36 cellular contexts compared by ENCODE assay signal in genomic region chr12:41850046-41850445, GRCh38.
"Had no signal": no experiment of that assay in that cellular context is flagged by ENCODE, and none has a peak within 500 bp of the region (broad histone marks: within the 10 kb centered on the region; RNA-seq: fewer than 3 reads in every experiment).

No MANE protein-coding gene starts in this region.

- H3K4me3 ChIP-seq: cardiac muscle cell, SJSA1 had no signal

- H3K36me3 Mint-ChIP-seq: activated CD8-positive, alpha-beta memory T cell treated with anti-CD3 and anti-CD28 coated beads, Interleukin-2, amount 10 ng/mL, durations not matched to agents 7 days and 5 days; activated naive CD8-positive, alpha-beta T cell treated with anti-CD3 and anti-CD28 coated beads for 36 hours; T-cell had no signal

- H3K36me3 ChIP-seq: cardiac muscle cell, SJSA1 had no signal

- H3K27me3 Mint-ChIP-seq: activated CD4-positive, alpha-beta memory T cell treated with anti-CD3 and anti-CD28 coated beads, Interleukin-2, amount 10 ng/mL, durations not matched to agents 7 days and 5 days; activated naive CD8-positive, alpha-beta T cell treated with anti-CD3 and anti-CD28 coated beads for 36 hours; T-helper 17 cell had no signal

- DNase-seq: activated CD4-positive, alpha-beta memory T cell treated with anti-CD3 and anti-CD28 coated beads, Interleukin-2, amount 10 ng/mL, durations not matched to agents 7 days and 5 days; activated CD4-positive, alpha-beta T cell treated with anti-CD3 and anti-CD28 coated beads for 1 hour; activated CD4-positive, alpha-beta T cell treated with anti-CD3 and anti-CD28 coated beads for 48 hours; activated CD4-positive, CD25-positive, alpha-beta regulatory T cell; activated CD8-positive, alpha-beta memory T cell treated with anti-CD3 and anti-CD28 coated beads for 24 hours; activated CD8-positive, alpha-beta memory T cell treated with anti-CD3 and anti-CD28 coated beads, Interleukin-2, amount 10 ng/mL, durations not matched to agents 7 days and 5 days; activated CD8-positive, alpha-beta memory T cell treated with anti-CD3 and anti-CD28 coated beads, Interleukin-2, amount 50 U/mL, for 48 hours; activated effector memory CD4-positive, alpha-beta T cell treated with anti-CD3 and anti-CD28 coated beads, Interleukin-2, amount 50 U/mL, for 16 hours; activated naive CD4-positive, alpha-beta T cell; activated naive CD4-positive, alpha-beta T cell treated with anti-CD3 and anti-CD28 coated beads, Interleukin-2, amount 50 U/mL, for 16 hours; activated naive CD8-positive, alpha-beta T cell treated with anti-CD3 and anti-CD28 coated beads for 36 hours; activated T-cell treated with anti-CD3 and anti-CD28 coated beads, Interleukin-2, amount 50 U/mL, for 48 hours; amniotic stem cell; aorta; Kasumi-1; KG1; NCI-H1105; NCI-H1417 treated with DMSO at 0.1 percent for 48 hours; NCI-H187 treated with DMSO at 0.1 percent for 48 hours; NCI-H2081; NCI-H2171 treated with DMSO at 0.1 percent for 48 hours; NCI-H2227 treated with DMSO at 0.1 percent for 48 hours; NCI-H446 treated with DMSO at 0.1 percent for 48 hours; NCI-H524 treated with DMSO at 0.1 percent for 48 hours; NCI-H748 treated with DMSO at 0.1 percent for 48 hours; NK-92 treated with Interleukin-12 subunit alpha and Interleukin-12 subunit beta, amount 100 ng/mL, for 24 hours; SHP77; T-cell; T-helper 17 cell; T-helper 9 cell had no signal

- H3K4me1 ChIP-seq: SJSA1 had no signal

- H3K27me3 ChIP-seq: cardiac muscle cell, SJSA1 had no signal

- H3K4me3 Mint-ChIP-seq: activated CD4-positive, alpha-beta memory T cell treated with anti-CD3 and anti-CD28 coated beads, Interleukin-2, amount 10 ng/mL, durations not matched to agents 7 days and 5 days; activated CD8-positive, alpha-beta memory T cell treated with anti-CD3 and anti-CD28 coated beads, Interleukin-2, amount 10 ng/mL, durations not matched to agents 7 days and 5 days; activated naive CD8-positive, alpha-beta T cell treated with anti-CD3 and anti-CD28 coated beads for 36 hours; central memory CD8-positive, alpha-beta T cell; T-cell; T-helper 17 cell had no signal

- H3K27ac ChIP-seq: cardiac muscle cell, SJSA1, VCaP had no signal

- H3K4me1 Mint-ChIP-seq: activated CD4-positive, alpha-beta memory T cell treated with anti-CD3 and anti-CD28 coated beads, Interleukin-2, amount 10 ng/mL, durations not matched to agents 7 days and 5 days; activated CD8-positive, alpha-beta memory T cell treated with anti-CD3 and anti-CD28 coated beads, Interleukin-2, amount 10 ng/mL, durations not matched to agents 7 days and 5 days; activated naive CD8-positive, alpha-beta T cell treated with anti-CD3 and anti-CD28 coated beads for 36 hours; central memory CD8-positive, alpha-beta T cell; T-cell; T-helper 17 cell had no signal

- H3K9me3 ChIP-seq: SJSA1 had no signal

- H3K27ac Mint-ChIP-seq: activated CD4-positive, alpha-beta memory T cell treated with anti-CD3 and anti-CD28 coated beads, Interleukin-2, amount 10 ng/mL, durations not matched to agents 7 days and 5 days; activated CD8-positive, alpha-beta memory T cell treated with anti-CD3 and anti-CD28 coated beads, Interleukin-2, amount 10 ng/mL, durations not matched to agents 7 days and 5 days; activated naive CD8-positive, alpha-beta T cell treated with anti-CD3 and anti-CD28 coated beads for 36 hours; T-cell; T-helper 17 cell had no signal

- H3K9me3 Mint-ChIP-seq: activated CD4-positive, alpha-beta memory T cell treated with anti-CD3 and anti-CD28 coated beads, Interleukin-2, amount 10 ng/mL, durations not matched to agents 7 days and 5 days; activated naive CD8-positive, alpha-beta T cell treated with anti-CD3 and anti-CD28 coated beads for 36 hours; central memory CD8-positive, alpha-beta T cell; T-cell had no signal

- ATAC-seq: activated CD8-positive, alpha-beta memory T cell treated with anti-CD3 and anti-CD28 coated beads, Interleukin-2, amount 10 ng/mL, durations not matched to agents 7 days and 5 days; Panc1; SK-N-SH treated with all-trans-retinoic acid at 6 μM for 48 hours; T-cell; T-helper 17 cell had no signal
